14 cellular contexts compared by ENCODE assay signal in genomic region chr2:101751276-101751675, GRCh38. TPM values are rescaled to one million over a fixed set of nuclear protein-coding genes. Genes with fewer than 3 reads are reported as not detected.
DNase-seq lines count a peak whose midpoint lies in the region; ATAC-seq, FAIRE-seq and TF ChIP-seq lines count a peak whose summit lies in the region.
"Had no signal": no experiment of that assay in that cellular context is flagged by ENCODE, and none has a peak within 500 bp of the region (broad histone marks: within the 10 kb centered on the region; RNA-seq: fewer than 3 reads in every experiment).

No MANE protein-coding gene starts in this region.

- H4K20me1 ChIP-seq in IMR-90 (ENCODE audit: insufficient read depth, low read length) (peaks cover 75% of the 10 kb centered on the region), mammary epithelial cell (ENCODE audit: insufficient read depth, low read length) (no peaks in the 10 kb centered on the region)

- H3K9ac ChIP-seq in IMR-90 (ENCODE audit: low read depth, low read length) (no peak overlapping the region), mammary epithelial cell (ENCODE audit: insufficient read depth, low read length) (no peak overlapping the region)

- 0 out of 4 replicates have a peak overlapping the region, but pooled peaks of 1 of the 2 experiments have one; percentile 8 for H4K8ac ChIP-seq in IMR-90 (ENCODE audit: low read depth in 2 of 2, low read length in 2 of 2)

- peak; percentile 6 to 25; a peak in 3 of 6 replicates for ATAC-seq in A549
- no peak for ATAC-seq in IMR-90 (ENCODE audit: low read depth)
- ATAC-seq: natural killer cell treated with Interleukin-12 subunit alpha and Interleukin-12 subunit beta and Interleukin-15 and Interleukin-18, amount 100 ng/mL, for 72 hours had no signal

- H3K27ac Mint-ChIP-seq in endothelial cell (ENCODE audit: unreplicated experiment) = no peak overlapping the region
- H3K27ac Mint-ChIP-seq: natural killer cell treated with Interleukin-12 subunit alpha and Interleukin-12 subunit beta and Interleukin-15 and Interleukin-18, amount 100 ng/mL, for 72 hours had no signal

- TF ChIP-seq CTCF in A549 (IDR thresholded peaks at IDR 0.05) (no peak), IMR-90 (conservative IDR thresholded peaks at IDR 0.05; ENCODE audit: low read depth, low read length) (no peak), mammary epithelial cell (conservative IDR thresholded peaks at IDR 0.05 in 1 of 2, IDR thresholded peaks at IDR 0.05 in 1 of 2; ENCODE audit: extremely low read depth in 1 of 2, insufficient read depth in 1 of 2, low read depth in 1 of 2, low read length in 2 of 2) (no peak), endothelial cell (IDR thresholded peaks at IDR 0.05; ENCODE audit: unreplicated experiment) (no peak), esophagus squamous epithelium (IDR thresholded peaks at IDR 0.05) (no peak)

- H2AK5ac ChIP-seq in IMR-90 (ENCODE audit: low read depth, low read length) = peak overlapping the region; percentile 23

- peak overlapping the region; percentile 79 for H3K14ac ChIP-seq in IMR-90 (replicated peaks; ENCODE audit: low read depth, low read length)

- BruUV-seq in IMR-90 (replicated peaks; lab: Mats Ljungman, UMichigan) (no TSS peak), mammary epithelial cell (replicated peaks; lab: Mats Ljungman, UMichigan) (no TSS peak)

- H3K4me1 ChIP-seq in A549 (peaks cover 80% of the 10 kb centered on the region), IMR-90 (ENCODE audit: control insufficient read depth, insufficient read depth, low read length) (peaks cover 33% of the 10 kb centered on the region), mammary epithelial cell (ENCODE audit: insufficient read depth, low read length) (peaks cover 53% of the 10 kb centered on the region), mesodermal cell (ENCODE audit: control insufficient read depth, insufficient read depth, low read length, poor library complexity, severe bottlenecking) (peaks cover 43% of the 10 kb centered on the region), SJCRH30 (peaks cover 36% of the 10 kb centered on the region), esophagus squamous epithelium (peaks cover 17 to 72% (median 42%) of the 10 kb centered on the region in 3 donors)

- no peak for TF ChIP-seq RAD21 in A549 (conservative IDR thresholded peaks at IDR 0.05 in 1 of 2, IDR thresholded peaks at IDR 0.05 in 1 of 2)
- no peak for TF ChIP-seq RAD21 in IMR-90 (IDR thresholded peaks at IDR 0.05; ENCODE audit: low read length)

- no peaks in the 10 kb centered on the region for H3K36me3 ChIP-seq in IMR-90 (ENCODE audit: control insufficient read depth, insufficient read depth, low read length)
- H3K36me3 ChIP-seq in mammary epithelial cell (ENCODE audit: insufficient read depth, low read length) = no peaks in the 10 kb centered on the region
- H3K36me3 ChIP-seq in mesodermal cell (ENCODE audit: control insufficient read depth, insufficient read depth, low read length) = peaks cover 16% of the 10 kb centered on the region
- 0 out of 2 replicates have a peak, but pooled peaks cover 9% of the 10 kb centered on the region for H3K36me3 ChIP-seq in SJCRH30
- no peaks in the 10 kb centered on the region for H3K36me3 ChIP-seq in esophagus squamous epithelium
- H3K36me3 ChIP-seq: heart left ventricle had no signal

- no peaks in the 10 kb centered on the region for H3K9me3 Mint-ChIP-seq in endothelial cell (ENCODE audit: unreplicated experiment)
- H3K9me3 Mint-ChIP-seq: natural killer cell treated with Interleukin-12 subunit alpha and Interleukin-12 subunit beta and Interleukin-15 and Interleukin-18, amount 100 ng/mL, for 72 hours had no signal

- no peak overlapping the region for H2BK5ac ChIP-seq in IMR-90 (ENCODE audit: low read depth, low read length, poor library complexity, severe bottlenecking)

- no peak overlapping the region for H3K56ac ChIP-seq in IMR-90 (ENCODE audit: extremely low read depth, insufficient read depth, low read length)

- H3K23ac ChIP-seq in IMR-90 (ENCODE audit: low read depth, low read length) = peak overlapping the region; percentile 64; the same call in 1 of the 2 replicates

- intact Hi-C loops in IMR-90 (cut with micrococcal nuclease) (loop anchor here (5.0 kb wide), 1 partner anchor 334 kb away; no protein-coding TSS in a partner anchor), mammary epithelial cell (cut with micrococcal nuclease) (no loop called here), esophagus squamous epithelium (cut with DNase I) (no loop called here)

- peaks cover 3% of the 10 kb centered on the region for H3K36me3 Mint-ChIP-seq in endothelial cell (ENCODE audit: low read depth, unreplicated experiment)
- H3K36me3 Mint-ChIP-seq: natural killer cell treated with Interleukin-12 subunit alpha and Interleukin-12 subunit beta and Interleukin-15 and Interleukin-18, amount 100 ng/mL, for 72 hours had no signal

- H3K27me3 Mint-ChIP-seq in endothelial cell (ENCODE audit: unreplicated experiment) = no peaks in the 10 kb centered on the region
- H3K27me3 Mint-ChIP-seq: natural killer cell treated with Interleukin-12 subunit alpha and Interleukin-12 subunit beta and Interleukin-15 and Interleukin-18, amount 100 ng/mL, for 72 hours had no signal

- dilution Hi-C loops in IMR-90 (cut with HindIII; ENCODE audit: low sequenced_read_pairs, unreplicated experiment) (no loop called here), mammary epithelial cell (cut with HindIII; ENCODE audit: low sequenced_read_pairs) (no loop called here)

- no peak overlapping the region for H2AK9ac ChIP-seq in IMR-90 (replicated peaks; ENCODE audit: low read depth, low read length, poor library complexity)

- H3K9me1 ChIP-seq in IMR-90 (ENCODE audit: insufficient read depth, low read length) = peaks cover 41% of the 10 kb centered on the region

- peaks cover 81% of the 10 kb centered on the region for H3K79me2 ChIP-seq in mammary epithelial cell (ENCODE audit: insufficient read depth, low read length)

- peaks cover 10 to 72% of the 10 kb centered on the region in 2 experiments for H3K79me1 ChIP-seq in IMR-90 (ENCODE audit: low read depth in 1 of 2, low read length in 2 of 2)

- TF ChIP-seq POLR2A in A549 (IDR thresholded peaks at IDR 0.05; ENCODE audit: low read length) (no peak), IMR-90 (IDR thresholded peaks at IDR 0.05; ENCODE audit: low read depth, low read length) (no peak), esophagus squamous epithelium (IDR thresholded peaks at IDR 0.05) (no peak)

- H3K9me3 ChIP-seq in A549 (no peaks in the 10 kb centered on the region), IMR-90 (ENCODE audit: control insufficient read depth, insufficient read depth, low read length) (no peaks in the 10 kb centered on the region), mammary epithelial cell (replicated peaks; ENCODE audit: insufficient read depth, low read length) (no peaks in the 10 kb centered on the region), mesodermal cell (ENCODE audit: control insufficient read depth, low read length) (no peaks in the 10 kb centered on the region), SJCRH30 (replicated peaks) (peaks cover 6% of the 10 kb centered on the region; the same call in 1 of the 2 replicates), esophagus squamous epithelium (no peaks in the 10 kb centered on the region)
- H3K9me3 ChIP-seq: heart left ventricle had no signal

- WGBS in A549 (ENCODE audit: missing lambda C conversion rate) = 86% methylated on average over 1 of the region's 1 CpG
- WGBS in IMR-90 (ENCODE audit: extremely low coverage in 2 of 2, insufficient read length in 1 of 2), 2 experiments = no CpG with 5 or more reads among the region's 1 CpG
- 96% methylated on average over 1 of the region's 1 CpG for WGBS in mammary epithelial cell (ENCODE audit: low coverage, missing lambda C conversion rate)
- 83% methylated on average over 1 of the region's 1 CpG; no CpG with 5 or more reads in 1 of the 2 experiments for WGBS in mesodermal cell (ENCODE audit: insufficient coverage in 2 of 2), 2 experiments
- WGBS in esophagus squamous epithelium, 2 donors = 21 to 70% methylated on average over 1 of the region's 1 CpG

- FAIRE-seq in A549 (lab: Jason Lieb, UNC) = no peak
- FAIRE-seq: endothelial cell of umbilical vein had no signal

- H2AFZ ChIP-seq in IMR-90 (replicated peaks; ENCODE audit: low read length, poor library complexity) (no peak overlapping the region), mammary epithelial cell (ENCODE audit: low read depth, low read length) (no peak overlapping the region)

- H3K18ac ChIP-seq in IMR-90 (ENCODE audit: low read depth, low read length) = no peak overlapping the region

- H4K5ac ChIP-seq in IMR-90 (ENCODE audit: low read depth, low read length) = no peak overlapping the region

- H4K91ac ChIP-seq in IMR-90 (ENCODE audit: insufficient read depth, low read depth, low read length) = no peak overlapping the region

- no peak overlapping the region for H3K4me3 Mint-ChIP-seq in endothelial cell (ENCODE audit: unreplicated experiment)
- H3K4me3 Mint-ChIP-seq: natural killer cell treated with Interleukin-12 subunit alpha and Interleukin-12 subunit beta and Interleukin-15 and Interleukin-18, amount 100 ng/mL, for 72 hours had no signal

- H3K4me2 ChIP-seq in A549 = peak overlapping the region; percentile 56
- H3K4me2 ChIP-seq in IMR-90 (ENCODE audit: low read depth, low read length) = peak overlapping the region; percentile 21; the same call in 1 of the 2 replicates
- peak overlapping the region; percentile 12 for H3K4me2 ChIP-seq in mammary epithelial cell (ENCODE audit: insufficient read depth, low read depth, low read length)

- H2BK15ac ChIP-seq in IMR-90 (ENCODE audit: low read depth, low read length) = peak overlapping the region; percentile 18; the same call in 1 of the 3 replicates

- no peak for TF ChIP-seq EP300 in A549 (IDR thresholded peaks at IDR 0.05)

- DNase-seq in A549 (ENCODE audit: low read depth in 1 of 2, low spot score in 1 of 2) (no peak), IMR-90 (no peak), mammary epithelial cell (no peak), SJCRH30 (no peak), endothelial cell (ENCODE audit: low spot score) (no peak), KG1 (lab: John Stamatoyannopoulos, UW) (no peak), esophagus squamous epithelium (lab: John Stamatoyannopoulos, UW) (no peak)
- DNase-seq: central memory CD4-positive, alpha-beta T cell; heart left ventricle; NCI-H2171; SIG-M5 had no signal

- H3K4me3 ChIP-seq in A549 (no peak overlapping the region), IMR-90 (ENCODE audit: insufficient read depth, low read depth, low read length) (no peak overlapping the region), mammary epithelial cell (replicated peaks in 1 of 3; ENCODE audit: insufficient read depth in 1 of 3, low read depth in 2 of 3, low read length in 3 of 3) (no peak overlapping the region), mesodermal cell (ENCODE audit: extremely low read depth, insufficient read depth, low read length, poor library complexity, severe bottlenecking) (no peak overlapping the region), SJCRH30 (no peak overlapping the region), esophagus squamous epithelium (no peak overlapping the region)
- H3K4me3 ChIP-seq: heart left ventricle had no signal

- H2BK20ac ChIP-seq in IMR-90 (ENCODE audit: low read depth, low read length) = no peak overlapping the region

- H3K27me3 ChIP-seq in IMR-90 (ENCODE audit: control insufficient read depth, insufficient read depth, low read length) (no peaks in the 10 kb centered on the region), mammary epithelial cell (ENCODE audit: insufficient read depth, low read length) (no peaks in the 10 kb centered on the region), SJCRH30 (no peaks in the 10 kb centered on the region), esophagus squamous epithelium (no peaks in the 10 kb centered on the region)
- H3K27me3 ChIP-seq: heart left ventricle had no signal

- H3K4me1 Mint-ChIP-seq in endothelial cell (ENCODE audit: unreplicated experiment) = peaks cover 70% of the 10 kb centered on the region

- in situ Hi-C loops in IMR-90 (cut with MboI; ENCODE audit: low sequenced_read_pairs) (no loop called here), mammary epithelial cell (cut with MboI; ENCODE audit: low sequenced_read_pairs in 2 of 2) (no loop called here)

- peak overlapping the region; percentile 4; the same call in 1 of the 2 replicates for H2BK120ac ChIP-seq in IMR-90 (ENCODE audit: low read depth, low read length)

- POLR2A ChIA-PET in A549 (lab: Yijun Ruan, JAX) = no interaction called here
- POLR2A ChIA-PET in IMR-90 (lab: Charles Lee; ENCODE audit: unreplicated experiment) = no interaction called here

- CTCF ChIA-PET in A549 (lab: Yijun Ruan, JAX) (interaction anchor here (0.6 to 1.4 kb wide), 2 partner anchors 11 to 27 kb away, joined by 3 read pairs; no protein-coding TSS in a partner anchor), IMR-90 (lab: Yijun Ruan, JAX) (no interaction called here), mammary epithelial cell (lab: Charles Lee; ENCODE audit: low non-redundant PET) (no interaction called here)

- peak overlapping the region; percentile 7 to 58; a peak in 3 of 6 replicates for H3K27ac ChIP-seq in A549
- H3K27ac ChIP-seq in IMR-90 (ENCODE audit: insufficient read depth, low read length) = no peak overlapping the region
- H3K27ac ChIP-seq in mammary epithelial cell (ENCODE audit: insufficient read depth, low read depth, low read length) = peak overlapping the region; percentile 5
- peak overlapping the region; percentile 3 for H3K27ac ChIP-seq in mesodermal cell (ENCODE audit: low read depth, low read length, severe bottlenecking)
- no peak overlapping the region for H3K27ac ChIP-seq in SJCRH30
- no peak overlapping the region for H3K27ac ChIP-seq in esophagus squamous epithelium

- peak overlapping the region; percentile 53; the same call in 1 of the 2 replicates for H3K4ac ChIP-seq in IMR-90 (ENCODE audit: low read depth, low read length)

RNA-seq across cellular contexts. Expression of gene MAP4K4, which starts 53.8 kb away (rescaled TPM):
- polyA plus RNA-seq in A549 (2011; rRNA removed) = 82.2 and 91.4 TPM in 2 replicates
- polyA plus RNA-seq in A549 (2012; cell fraction: cytosol; rRNA removed) = 34.1 and 37.0 TPM in 2 replicates
- polyA plus RNA-seq in A549 (2012; cell fraction: nucleus; rRNA removed) = 34.7 and 47.6 TPM in 2 replicates
- polyA plus RNA-seq in A549 (2017; fragmentation: RNase III; extraction: RNeasy Plus Mini Kit Qiagen cat#74134 plus additional on column Dnase treatment) = 60.8 to 69.6 TPM (median 61.9 TPM) in 3 replicates
- 122 and 124 TPM in 2 replicates for polyA minus RNA-seq in A549 (2011; rRNA and poly(A)+ RNA removed)
- total RNA-seq in IMR-90 (2012; rRNA removed) = 124 and 130 TPM in 2 replicates
- polyA plus RNA-seq in IMR-90 (2012; rRNA removed) = 80.8 and 89.4 TPM in 2 replicates
- polyA plus RNA-seq in IMR-90 (2012; cell fraction: cytosol; rRNA removed) = 39.5 and 39.9 TPM in 2 replicates
- 90.5 and 219 TPM in 2 replicates for polyA plus RNA-seq in IMR-90 (2012; cell fraction: nucleus; rRNA removed; ENCODE audit: low replicate concordance)
- 100 to 1,000 TPM in 1 of 2 donors, 10 to 100 TPM in 1; 65.2 to 212 TPM for total RNA-seq in mammary epithelial cell
- 119 TPM for polyA plus RNA-seq in mammary epithelial cell
- polyA minus RNA-seq in mammary epithelial cell = 294 TPM
- 163 TPM for polyA plus RNA-seq in mesodermal cell (2013, experiment 1 of 2)
- polyA plus RNA-seq in mesodermal cell (2013, experiment 2 of 2) = 152 TPM
- total RNA-seq in SJCRH30 (2014; rRNA removed; shearing (Covaris generic)) = 118 and 139 TPM in 2 replicates
- total RNA-seq in endothelial cell (ENCODE audit: unreplicated experiment) = 427 TPM
- total RNA-seq in esophagus squamous epithelium = 100 to 1,000 TPM in 1 of 4 donors, 10 to 100 TPM in 3; 46.0 to 121 (median 53.9) TPM

Comparison
In these comparisons a context has a peak if more than half of its experiments do, and no peak if none do; other contexts are left out.
1. H3K27ac ChIP-seq: peak in A549 (2 of 2), mammary epithelial cell (single experiment) and mesodermal cell (single experiment); none in IMR-90 (single experiment), SJCRH30 (single experiment) and esophagus squamous epithelium (0 of 4).
2. Peak in every context shown above with its lines, with median percentiles within 50 percentile points of each other: H3K4me2 ChIP-seq.